Comparison of ENCODE assay signal across 1 cellular context in genomic region chr2:241645056-241645914, GRCh38.
TF ChIP-seq lines count a peak whose summit lies in the region.

No MANE protein-coding gene starts in this region.

TF ChIP-seq in HepG2, 621 proteins besides CTCF, POLR2A, EP300 and RAD21 (continued from another document and continues in another):
- TF ChIP-seq ZBTB40 (IDR thresholded peaks at IDR 0.05) = no peak
- no peak; the same call in 1 of the 2 replicates for TF ChIP-seq ZBTB40 (CRISPR knock-in tag; IDR thresholded peaks at IDR 0.05)
- TF ChIP-seq LCORL (IDR thresholded peaks at IDR 0.05) = no peak
- peak; percentile 95 for TF ChIP-seq LCORL (CRISPR knock-in tag; IDR thresholded peaks at IDR 0.05)
- TF ChIP-seq POGK (CRISPR knock-in tag; conservative IDR thresholded peaks at IDR 0.05) = no peak; the same call in none of the 2 replicates
- no peak for TF ChIP-seq ZNF780A (CRISPR knock-in tag; IDR thresholded peaks at IDR 0.05)
- TF ChIP-seq ATRX (CRISPR knock-in tag; IDR thresholded peaks at IDR 0.05; ENCODE audit: borderline replicate concordance) = no peak
- TF ChIP-seq MEF2D (CRISPR knock-in tag; IDR thresholded peaks at IDR 0.05) = peak; percentile 71
- TF ChIP-seq EEA1 (CRISPR knock-in tag; IDR thresholded peaks at IDR 0.05; ENCODE audit: borderline replicate concordance) = no peak
- TF ChIP-seq RXRB (CRISPR knock-in tag; IDR thresholded peaks at IDR 0.05; ENCODE audit: borderline replicate concordance) = peak; percentile 64
- no peak for TF ChIP-seq FOXO4 (CRISPR knock-in tag; conservative IDR thresholded peaks at IDR 0.05)
- TF ChIP-seq ZBTB20 (CRISPR knock-in tag; IDR thresholded peaks at IDR 0.05; ENCODE audit: borderline replicate concordance, low read depth) = peak; percentile 87; the same call in 1 of the 2 replicates
- no peak for TF ChIP-seq ZNF512B (CRISPR knock-in tag; IDR thresholded peaks at IDR 0.05; ENCODE audit: borderline replicate concordance)
- no peak for TF ChIP-seq ZNF775 (CRISPR knock-in tag; IDR thresholded peaks at IDR 0.05; ENCODE audit: borderline replicate concordance)
- peak; percentile 78; the same call in 1 of the 2 replicates for TF ChIP-seq PHF21A (CRISPR knock-in tag; IDR thresholded peaks at IDR 0.05)
- TF ChIP-seq ZBTB2 (CRISPR knock-in tag; IDR thresholded peaks at IDR 0.05; ENCODE audit: low read depth) = 0 out of 2 replicates have a peak, but pooled peaks have one; percentile 46
- no peak for TF ChIP-seq ETV6 (CRISPR knock-in tag; conservative IDR thresholded peaks at IDR 0.05)
- TF ChIP-seq ZNF670 (CRISPR knock-in tag; IDR thresholded peaks at IDR 0.05; ENCODE audit: borderline replicate concordance) = no peak; the same call in 1 of the 2 replicates
- no peak for TF ChIP-seq ZNF678 (CRISPR knock-in tag; IDR thresholded peaks at IDR 0.05)
- no peak; the same call in 1 of the 2 replicates for TF ChIP-seq TBX3 (IDR thresholded peaks at IDR 0.05; ENCODE audit: borderline replicate concordance)
- no peak for TF ChIP-seq PBX3 (CRISPR knock-in tag; IDR thresholded peaks at IDR 0.05; ENCODE audit: borderline replicate concordance)
- no peak for TF ChIP-seq CHCHD3 (CRISPR knock-in tag; IDR thresholded peaks at IDR 0.05)
- TF ChIP-seq STAT6 (CRISPR knock-in tag; IDR thresholded peaks at IDR 0.05; ENCODE audit: borderline replicate concordance) = 0 out of 2 replicates have a peak, but pooled peaks have one; percentile 79
- TF ChIP-seq IKZF4 (CRISPR knock-in tag; IDR thresholded peaks at IDR 0.05; ENCODE audit: borderline replicate concordance, low read depth, not compliant biosample characterization) = peak; percentile 54
- no peak for TF ChIP-seq ZBTB46 (CRISPR knock-in tag; IDR thresholded peaks at IDR 0.05; ENCODE audit: borderline replicate concordance)
- TF ChIP-seq ATF2 (CRISPR knock-in tag; IDR thresholded peaks at IDR 0.05) = no peak; the same call in 1 of the 2 replicates
- no peak for TF ChIP-seq PCBP1 (IDR thresholded peaks at IDR 0.05; ENCODE audit: borderline replicate concordance, low read depth, low read length)
- TF ChIP-seq TOE1 (CRISPR knock-in tag; IDR thresholded peaks at IDR 0.05) = no peak
- TF ChIP-seq ZNF441 (CRISPR knock-in tag; IDR thresholded peaks at IDR 0.05; ENCODE audit: borderline replicate concordance) = peak; percentile 91; the same call in 1 of the 2 replicates
- TF ChIP-seq GABPA (IDR thresholded peaks at IDR 0.05; ENCODE audit: low read depth, low read length) = no peak
- TF ChIP-seq GABPA (CRISPR knock-in tag; IDR thresholded peaks at IDR 0.05; ENCODE audit: low read depth) = no peak
